Comparison of ENCODE assay signal across 10 cellular contexts in the genomic region with DNA sequence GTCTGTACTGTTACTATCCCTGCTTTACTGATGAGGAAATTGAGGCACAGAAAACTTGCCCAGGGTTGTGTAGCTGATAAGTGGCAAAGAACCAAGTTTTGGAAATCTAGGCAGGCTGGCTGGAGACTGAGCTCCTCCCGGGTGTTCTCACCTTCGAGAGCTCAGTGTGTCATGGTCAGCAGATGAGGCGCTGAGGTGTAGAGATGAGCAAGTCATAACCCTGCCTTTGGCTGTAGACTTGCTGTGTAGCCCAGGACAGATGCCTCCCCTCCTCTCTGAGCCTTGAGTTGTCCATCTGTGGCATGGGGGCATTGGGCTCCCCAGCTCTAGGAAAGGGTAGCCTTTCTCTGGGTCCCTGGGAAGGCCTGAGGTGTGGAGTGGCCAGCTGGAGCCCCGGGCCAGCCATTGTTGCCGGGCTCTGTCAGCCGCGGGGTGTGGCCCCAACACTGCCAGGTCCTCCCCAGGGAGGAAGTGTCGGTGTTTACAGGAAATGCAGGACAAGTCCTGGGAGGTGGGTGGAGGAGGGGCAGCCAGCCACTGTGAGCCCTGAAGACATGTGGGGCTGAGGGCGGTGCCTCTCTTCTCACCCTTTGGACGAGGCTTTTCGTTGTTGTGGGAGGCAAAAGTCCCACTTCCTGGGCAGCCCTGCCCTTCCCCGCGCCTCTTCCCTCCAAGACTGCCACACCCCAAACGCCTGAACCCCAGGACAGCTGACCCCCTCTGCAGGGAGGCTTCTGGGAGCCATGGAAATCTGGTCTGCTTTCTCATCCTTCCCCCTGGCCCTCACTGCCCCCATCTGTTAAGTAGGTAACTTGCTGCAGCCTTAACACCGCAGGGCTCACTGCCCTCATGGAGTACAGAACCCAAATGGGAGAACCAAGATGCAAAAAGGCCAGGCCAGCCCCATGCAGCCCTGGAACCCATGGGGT. TPM values are rescaled to one million over a fixed set of nuclear protein-coding genes. Genes with fewer than 3 reads are reported as not detected.
DNase-seq lines count a peak whose midpoint lies in the region; ATAC-seq and TF ChIP-seq lines count a peak whose summit lies in the region.
"Had no signal": no experiment of that assay in that cellular context is flagged by ENCODE, and none has a peak within 500 bp of the region (broad histone marks: within the 10 kb centered on the region; RNA-seq: fewer than 3 reads in every experiment).

No MANE protein-coding gene starts in this region.

- peaks cover 3% of the 10 kb centered on the region for H3K9me3 Mint-ChIP-seq in activated naive CD8-positive, alpha-beta T cell treated with anti-CD3 and anti-CD28 coated beads for 36 hours
- peaks cover 4% of the 10 kb centered on the region for H3K9me3 Mint-ChIP-seq in activated naive CD8-positive, alpha-beta T cell treated with anti-CD3 and anti-CD28 coated beads, Interleukin-2, amount 50 U/mL, for 24 hours
- no peaks in the 10 kb centered on the region for H3K9me3 Mint-ChIP-seq in activated T-helper 17 cell treated with anti-CD3 and anti-CD28 coated beads, Interleukin-2, amount 50 U/mL, for 72 hours
- H3K9me3 Mint-ChIP-seq: neural crest cell had no signal

- H3K27me3 ChIP-seq in vagina: no peaks in the 10 kb centered on the region

- H3K27ac Mint-ChIP-seq in activated naive CD8-positive, alpha-beta T cell treated with anti-CD3 and anti-CD28 coated beads for 36 hours: no peak overlapping the region
- H3K27ac Mint-ChIP-seq in activated naive CD8-positive, alpha-beta T cell treated with anti-CD3 and anti-CD28 coated beads, Interleukin-2, amount 50 U/mL, for 24 hours: no peak overlapping the region
- H3K27ac Mint-ChIP-seq in activated T-helper 17 cell treated with anti-CD3 and anti-CD28 coated beads, Interleukin-2, amount 50 U/mL, for 72 hours: peak overlapping the region; percentile 33

- no peaks in the 10 kb centered on the region for H3K27me3 Mint-ChIP-seq in activated naive CD8-positive, alpha-beta T cell treated with anti-CD3 and anti-CD28 coated beads for 36 hours
- H3K27me3 Mint-ChIP-seq in activated naive CD8-positive, alpha-beta T cell treated with anti-CD3 and anti-CD28 coated beads, Interleukin-2, amount 50 U/mL, for 24 hours: peaks cover 4% of the 10 kb centered on the region
- peaks cover 6% of the 10 kb centered on the region for H3K27me3 Mint-ChIP-seq in activated T-helper 17 cell treated with anti-CD3 and anti-CD28 coated beads, Interleukin-2, amount 50 U/mL, for 72 hours

- H3K36me3 ChIP-seq in vagina: no peaks in the 10 kb centered on the region

- H3K4me3 ChIP-seq in vagina: no peak overlapping the region

- peak; percentile 11 for DNase-seq in activated naive CD8-positive, alpha-beta T cell treated with anti-CD3 and anti-CD28 coated beads for 36 hours
- no peak for DNase-seq in activated naive CD8-positive, alpha-beta T cell treated with anti-CD3 and anti-CD28 coated beads, Interleukin-2, amount 50 U/mL, for 24 hours
- DNase-seq in kidney tubule cell (ENCODE audit: low spot score): peak; percentile 66
- DNase-seq in vagina (ENCODE audit: extremely low spot score in 2 of 2): no peak
- no peak for DNase-seq in NCI-H1694 treated with DMSO at 0.1 percent for 48 hours (lab: John Stamatoyannopoulos, UW)
- DNase-seq: SK-N-SH had no signal

- no peak overlapping the region for H3K4me3 Mint-ChIP-seq in activated naive CD8-positive, alpha-beta T cell treated with anti-CD3 and anti-CD28 coated beads for 36 hours
- H3K4me3 Mint-ChIP-seq in activated naive CD8-positive, alpha-beta T cell treated with anti-CD3 and anti-CD28 coated beads, Interleukin-2, amount 50 U/mL, for 24 hours: no peak overlapping the region
- H3K4me3 Mint-ChIP-seq in activated T-helper 17 cell treated with anti-CD3 and anti-CD28 coated beads, Interleukin-2, amount 50 U/mL, for 72 hours: peak overlapping the region; percentile 19
- H3K4me3 Mint-ChIP-seq: neural crest cell had no signal

- H3K36me3 Mint-ChIP-seq in activated naive CD8-positive, alpha-beta T cell treated with anti-CD3 and anti-CD28 coated beads for 36 hours: no peaks in the 10 kb centered on the region
- H3K36me3 Mint-ChIP-seq in activated naive CD8-positive, alpha-beta T cell treated with anti-CD3 and anti-CD28 coated beads, Interleukin-2, amount 50 U/mL, for 24 hours (ENCODE audit: low read depth): no peaks in the 10 kb centered on the region
- no peaks in the 10 kb centered on the region for H3K36me3 Mint-ChIP-seq in activated T-helper 17 cell treated with anti-CD3 and anti-CD28 coated beads, Interleukin-2, amount 50 U/mL, for 72 hours (ENCODE audit: low read depth)

- ATAC-seq in activated naive CD8-positive, alpha-beta T cell treated with anti-CD3 and anti-CD28 coated beads, Interleukin-2, amount 50 U/mL, for 24 hours: no peak
- peak; percentile 55 for ATAC-seq in activated T-helper 17 cell treated with anti-CD3 and anti-CD28 coated beads, Interleukin-2, amount 50 U/mL, for 72 hours (replicated peaks)
- ATAC-seq in HG02798 (IDR thresholded peaks at IDR 0.05; ENCODE audit: poor library complexity, unreplicated experiment) (no peak), HG03039 (IDR thresholded peaks at IDR 0.05; ENCODE audit: unreplicated experiment) (no peak)

- H3K4me1 ChIP-seq in vagina: peaks cover 32% of the 10 kb centered on the region

- H3K9me3 ChIP-seq in vagina: no peaks in the 10 kb centered on the region
- H3K9me3 ChIP-seq: SK-N-SH had no signal

- TF ChIP-seq CTCF in vagina (IDR thresholded peaks at IDR 0.05): no peak

- intact Hi-C loops in vagina (cut with DNase I): no loop called here

- peak overlapping the region; percentile 48 for H3K27ac ChIP-seq in vagina

- no peak for TF ChIP-seq POLR2A in vagina (IDR thresholded peaks at IDR 0.05)

- peaks cover 9% of the 10 kb centered on the region for H3K4me1 Mint-ChIP-seq in activated naive CD8-positive, alpha-beta T cell treated with anti-CD3 and anti-CD28 coated beads for 36 hours
- H3K4me1 Mint-ChIP-seq in activated naive CD8-positive, alpha-beta T cell treated with anti-CD3 and anti-CD28 coated beads, Interleukin-2, amount 50 U/mL, for 24 hours: peaks cover 6% of the 10 kb centered on the region
- no peaks in the 10 kb centered on the region for H3K4me1 Mint-ChIP-seq in activated T-helper 17 cell treated with anti-CD3 and anti-CD28 coated beads, Interleukin-2, amount 50 U/mL, for 72 hours
- H3K4me1 Mint-ChIP-seq: neural crest cell had no signal

RNA-seq across cellular contexts. Expression of a gene that starts 29.1 kb away (rescaled TPM):
- under 1 TPM; 0.22 to 0.27 TPM for total RNA-seq in activated naive CD8-positive, alpha-beta T cell treated with anti-CD3 and anti-CD28 coated beads for 36 hours
- under 1 TPM; 0.06 to 0.74 TPM for total RNA-seq in activated T-helper 17 cell treated with anti-CD3 and anti-CD28 coated beads, Interleukin-2, amount 50 U/mL, for 72 hours
- total RNA-seq in vagina: 16.2 TPM

Comparison
In these comparisons a context has a peak if more than half of its experiments do, and no peak if none do; other contexts are left out.
1. DNase-seq: peak in activated naive CD8-positive, alpha-beta T cell treated with anti-CD3 and anti-CD28 coated beads for 36 hours (single experiment) and kidney tubule cell (single experiment); none in activated naive CD8-positive, alpha-beta T cell treated with anti-CD3 and anti-CD28 coated beads, Interleukin-2, amount 50 U/mL, for 24 hours (single experiment), vagina (0 of 2) and NCI-H1694 treated with DMSO at 0.1 percent for 48 hours (single experiment).